13 cellular contexts compared by ENCODE assay signal in genomic region chr1:209434066-209434465, GRCh38.
DNase-seq lines count a peak whose midpoint lies in the region; ATAC-seq, FAIRE-seq and TF ChIP-seq lines count a peak whose summit lies in the region.
"Had no signal": no experiment of that assay in that cellular context is flagged by ENCODE, and none has a peak within 500 bp of the region (broad histone marks: within the 10 kb centered on the region; RNA-seq: fewer than 3 reads in every experiment).

No MANE protein-coding gene starts in this region.

- TF ChIP-seq POLR2A in upper lobe of left lung (IDR thresholded peaks at IDR 0.05), result no peak

- H3K4me3 ChIP-seq in bronchial epithelial cell (ENCODE audit: low read depth, low read length) (no peak overlapping the region), upper lobe of left lung (no peak overlapping the region)
- H3K4me3 ChIP-seq: left ventricle myocardium inferior, pancreas had no signal

- H3K9me3 ChIP-seq in upper lobe of left lung, result no peaks in the 10 kb centered on the region
- H3K9me3 ChIP-seq: left ventricle myocardium inferior, pancreas had no signal

- WGBS in upper lobe of left lung, 2 donors, result 68 to 75% methylated on average over 1 of the region's 1 CpG

- H3K36me3 ChIP-seq in bronchial epithelial cell (ENCODE audit: control insufficient read depth, insufficient read depth, low read length) (peaks cover 12% of the 10 kb centered on the region), upper lobe of left lung (no peaks in the 10 kb centered on the region)
- H3K36me3 ChIP-seq: left ventricle myocardium inferior, pancreas had no signal

- ATAC-seq in upper lobe of left lung (ENCODE audit: low FRiP score in 2 of 2), result no peak
- ATAC-seq in HG03521 (IDR thresholded peaks at IDR 0.05; ENCODE audit: unreplicated experiment), result no peak

- H3K27me3 ChIP-seq in bronchial epithelial cell (ENCODE audit: control insufficient read depth, insufficient read depth, low read length), result no peaks in the 10 kb centered on the region
- H3K27me3 ChIP-seq in upper lobe of left lung, result no peaks in the 10 kb centered on the region
- H3K27me3 ChIP-seq: pancreas had no signal

- no peak for TF ChIP-seq EP300 in upper lobe of left lung (IDR thresholded peaks at IDR 0.05)

- TF ChIP-seq CTCF in bronchial epithelial cell (IDR thresholded peaks at IDR 0.05; ENCODE audit: insufficient read depth, low read length, severe bottlenecking), result no peak
- TF ChIP-seq CTCF in upper lobe of left lung (IDR thresholded peaks at IDR 0.05), result no peak

- H3K4me1 ChIP-seq in upper lobe of left lung, result no peaks in the 10 kb centered on the region
- H3K4me1 ChIP-seq: left ventricle myocardium inferior, pancreas had no signal

- peak; percentile 96 for FAIRE-seq in bronchial epithelial cell (lab: Jason Lieb, UNC)
- FAIRE-seq: pancreas had no signal

- no peak overlapping the region for H3K27ac ChIP-seq in upper lobe of left lung
- H3K27ac ChIP-seq: left ventricle myocardium inferior, pancreas had no signal

- DNase-seq in AG08395 (ENCODE audit: low spot score) (peak; percentile 13), LHCN-M2 (ENCODE audit: low read depth) (peak; percentile 52), bronchial epithelial cell (ENCODE audit: low read depth) (peak; percentile 78), kidney glomerular epithelial cell (lab: John Stamatoyannopoulos, UW) (peak; percentile 15), upper lobe of left lung (no peak), hepatic stellate cell (ENCODE audit: low spot score) (no peak), NCI-H1694 (lab: John Stamatoyannopoulos, UW) (no peak)
- DNase-seq: activated T-cell treated with anti-CD3 and anti-CD28 coated beads, Interleukin-2, amount 50 U/mL, for 24 hours; GF-D8; left ventricle myocardium inferior; pancreas; SHP77 had no signal

Comparison
In these comparisons a context has a peak if more than half of its experiments do, and no peak if none do; other contexts are left out.
1. DNase-seq: peak in AG08395 (single experiment), LHCN-M2 (single experiment), bronchial epithelial cell (single experiment) and kidney glomerular epithelial cell (single experiment); none in upper lobe of left lung (0 of 2), hepatic stellate cell (single experiment) and NCI-H1694 (single experiment).